Comparison of ENCODE assay signal across 1 cellular context in the genomic region with DNA sequence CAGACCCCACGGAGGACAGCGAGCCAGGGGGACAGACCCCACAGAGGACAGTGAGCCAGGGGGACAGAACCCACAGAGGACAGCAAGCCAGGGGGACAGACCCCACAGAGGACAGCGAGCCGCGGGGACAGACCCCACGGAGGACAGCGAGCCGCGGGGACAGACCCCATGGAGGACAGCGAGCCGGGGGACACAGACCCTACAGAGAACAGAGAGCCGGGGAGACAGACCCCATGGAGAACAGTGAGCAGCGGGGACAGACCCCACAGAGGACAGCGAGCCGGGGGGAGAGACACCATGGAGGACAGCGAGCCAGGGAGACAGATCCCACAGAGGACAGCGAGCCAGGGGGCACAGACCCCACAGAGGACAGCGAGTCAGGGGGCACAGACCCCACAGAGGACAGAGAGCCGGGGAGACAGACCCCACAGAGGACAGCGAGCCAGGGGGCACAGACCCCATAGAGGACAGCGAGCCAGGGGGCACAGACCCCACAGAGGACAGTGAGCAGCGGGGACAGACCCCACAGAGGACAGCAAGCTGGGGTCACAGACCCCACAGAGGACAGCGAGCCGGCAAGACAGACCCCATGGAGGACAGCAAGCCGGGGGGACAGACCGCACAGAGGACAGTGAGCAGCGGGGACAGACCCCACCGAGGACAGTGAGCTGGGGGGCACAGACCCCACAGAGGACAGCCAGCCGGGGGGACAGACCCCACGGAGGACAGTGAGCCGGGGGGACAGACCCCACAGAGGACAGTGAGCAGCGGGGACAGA.
A peak's percentile ranks its signal among the peaks of the same experiment; 100 is the strongest.
TF ChIP-seq lines count a peak whose summit lies in the region.

No MANE protein-coding gene starts in this region.

TF ChIP-seq in K562, 482 proteins besides CTCF, POLR2A, EP300 and RAD21:
- TF ChIP-seq STAT5B (CRISPR knock-in tag; IDR thresholded peaks at IDR 0.05): no peak
- no peak for TF ChIP-seq KAT2B (IDR thresholded peaks at IDR 0.05; ENCODE audit: low read depth, low read length)
- TF ChIP-seq ZNF212 (CRISPR knock-in tag; IDR thresholded peaks at IDR 0.05): no peak
- peak; percentile 34; the same call in 1 of the 2 replicates for TF ChIP-seq SAFB (IDR thresholded peaks at IDR 0.05; ENCODE audit: borderline replicate concordance, low read depth, low read length)
- peak; percentile 51; the same call in 1 of the 2 replicates for TF ChIP-seq POLR2G (IDR thresholded peaks at IDR 0.05; ENCODE audit: low read depth, low read length)
- TF ChIP-seq LEF1 (IDR thresholded peaks at IDR 0.05): no peak
- TF ChIP-seq SMAD2 (IDR thresholded peaks at IDR 0.05; ENCODE audit: low read depth, low read length): no peak
- TF ChIP-seq SMC3 (conservative IDR thresholded peaks at IDR 0.05; ENCODE audit: insufficient read depth, low read depth, low read length): no peak
- TF ChIP-seq HIVEP1 (CRISPR knock-in tag; IDR thresholded peaks at IDR 0.05): no peak
